Comparison of ENCODE assay signal across 10 cellular contexts in genomic region chr12:51395283-51396230, GRCh38. TPM values are rescaled to one million over a fixed set of nuclear protein-coding genes. Genes with fewer than 3 reads are reported as not detected.
DNase-seq lines count a peak whose midpoint lies in the region; ATAC-seq lines count a peak whose summit lies in the region.
"Had no signal": no experiment of that assay in that cellular context is flagged by ENCODE, and none has a peak within 500 bp of the region (broad histone marks: within the 10 kb centered on the region; RNA-seq: fewer than 3 reads in every experiment).

No MANE protein-coding gene starts in this region.

- H3K27ac Mint-ChIP-seq in activated naive CD8-positive, alpha-beta T cell treated with anti-CD3 and anti-CD28 coated beads for 36 hours, result peak overlapping the region; percentile 82

- no peaks in the 10 kb centered on the region for H3K9me3 ChIP-seq in BLaER1

- no peak overlapping the region for H3K4me3 ChIP-seq in BLaER1

- no peaks in the 10 kb centered on the region for H3K9me3 Mint-ChIP-seq in activated naive CD8-positive, alpha-beta T cell treated with anti-CD3 and anti-CD28 coated beads for 36 hours

- no peaks in the 10 kb centered on the region for H3K27me3 Mint-ChIP-seq in activated naive CD8-positive, alpha-beta T cell treated with anti-CD3 and anti-CD28 coated beads for 36 hours

- H3K4me1 Mint-ChIP-seq in activated naive CD8-positive, alpha-beta T cell treated with anti-CD3 and anti-CD28 coated beads for 36 hours, result peaks cover 46% of the 10 kb centered on the region

- no peak overlapping the region for H3K9ac ChIP-seq in BLaER1
- H3K9ac ChIP-seq: parathyroid adenoma had no signal

- H3K36me3 Mint-ChIP-seq in activated naive CD8-positive, alpha-beta T cell treated with anti-CD3 and anti-CD28 coated beads for 36 hours, result peaks cover 2% of the 10 kb centered on the region

- peak; percentile 54 for DNase-seq in activated naive CD8-positive, alpha-beta T cell treated with anti-CD3 and anti-CD28 coated beads for 36 hours
- no peak for DNase-seq in NCI-H69 (lab: John Stamatoyannopoulos, UW)
- no peak for DNase-seq in LoVo (ENCODE audit: low spot score)
- DNase-seq in NCI-H2107 treated with DMSO at 0.1 percent for 48 hours (lab: John Stamatoyannopoulos, UW; ENCODE audit: unreplicated experiment), result no peak
- DNase-seq in hepatic stellate cell (ENCODE audit: low spot score), result no peak

- peak overlapping the region; percentile 44 for H3K4me2 ChIP-seq in BLaER1

- H3K4me3 Mint-ChIP-seq in activated naive CD8-positive, alpha-beta T cell treated with anti-CD3 and anti-CD28 coated beads for 36 hours, result peak overlapping the region; percentile 70

- H3K27ac ChIP-seq in BLaER1, result no peak overlapping the region
- H3K27ac ChIP-seq: parathyroid adenoma had no signal

- H3K36me3 ChIP-seq in BLaER1, result no peaks in the 10 kb centered on the region

- H3K4me1 ChIP-seq in BLaER1, result peaks cover 40% of the 10 kb centered on the region

- H3K27me3 ChIP-seq in BLaER1, result peaks cover 51% of the 10 kb centered on the region

- peak; percentile 47 for ATAC-seq in GM18907 (IDR thresholded peaks at IDR 0.05; ENCODE audit: unreplicated experiment)
- peak; percentile 38 for ATAC-seq in HG03565 (IDR thresholded peaks at IDR 0.05; ENCODE audit: unreplicated experiment)

- H4K20me1 ChIP-seq in BLaER1, result peaks cover 27% of the 10 kb centered on the region

RNA-seq across cellular contexts. Expression of gene GALNT6, which starts 4.4 kb away (rescaled TPM):
- 10 to 100 TPM; 19.0 to 19.9 TPM for total RNA-seq in activated naive CD8-positive, alpha-beta T cell treated with anti-CD3 and anti-CD28 coated beads for 36 hours

RNA-seq across cellular contexts. Expression of gene SLC4A8, which starts 29.1 kb away (rescaled TPM):
- total RNA-seq in activated naive CD8-positive, alpha-beta T cell treated with anti-CD3 and anti-CD28 coated beads for 36 hours, result 1 to 10 TPM; 1.3 to 2.1 TPM

RNA-seq across cellular contexts. Expression of gene CELA1, which starts 49.1 kb away (rescaled TPM):
- not detected for total RNA-seq in activated naive CD8-positive, alpha-beta T cell treated with anti-CD3 and anti-CD28 coated beads for 36 hours
- total RNA-seq: Daoy had no signal
